1 cellular context compared by ENCODE assay signal in the genomic region with DNA sequence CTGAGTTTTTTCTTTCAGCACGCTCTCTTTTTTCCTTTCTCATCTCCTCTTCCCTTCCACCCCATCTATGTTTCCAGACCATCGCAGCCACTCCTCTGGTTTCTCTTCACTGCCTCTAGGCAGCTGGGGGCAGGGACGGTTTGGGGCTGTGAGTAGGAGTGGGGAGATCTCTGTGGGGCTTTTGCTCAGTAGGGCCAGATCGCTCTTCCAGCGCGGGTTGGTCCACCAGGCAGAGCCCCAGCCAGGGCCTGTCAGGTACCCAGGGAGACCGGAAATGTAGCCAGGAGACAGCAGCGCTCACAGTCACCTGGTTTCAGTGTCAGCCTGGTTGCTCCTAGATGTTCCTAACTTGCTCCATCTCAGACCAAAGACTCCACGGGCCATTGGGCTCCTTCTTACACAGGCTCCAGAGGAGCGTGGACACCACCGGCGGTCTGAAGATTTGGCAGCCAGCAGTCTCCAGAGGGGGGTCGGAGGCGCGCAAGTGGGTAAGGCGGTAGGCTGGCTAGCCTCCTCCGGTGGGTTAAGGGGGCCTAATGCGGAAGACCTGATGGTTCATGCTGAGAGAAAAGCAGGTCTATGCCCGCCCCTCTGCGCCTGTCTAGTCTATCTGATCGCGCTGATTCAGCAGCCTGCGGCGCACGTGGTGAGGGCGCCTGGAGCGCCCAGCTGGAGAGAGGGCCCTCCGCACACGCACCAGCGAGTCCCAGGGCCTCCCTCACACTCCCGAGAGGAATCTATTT.
TF ChIP-seq lines count a peak whose summit lies in the region.

No MANE protein-coding gene starts in this region.

TF ChIP-seq in H1, 55 proteins besides CTCF, POLR2A, EP300 and RAD21:
- TF ChIP-seq SRF (IDR thresholded peaks at IDR 0.05; ENCODE audit: low read depth, low read length) (no peak), KDM4A (IDR thresholded peaks at IDR 0.05; ENCODE audit: low read depth, low read length, severe bottlenecking) (peak; percentile 69), MAFK (IDR thresholded peaks at IDR 0.05; ENCODE audit: low read depth, low read length) (peak; percentile 44; the same call in 1 of the 2 replicates), SUZ12 (IDR thresholded peaks at IDR 0.05; ENCODE audit: low read length) (peak; percentile 97), KDM1A (IDR thresholded peaks at IDR 0.05; ENCODE audit: borderline replicate concordance, low read length) (no peak), RNF2 (IDR thresholded peaks at IDR 0.05; ENCODE audit: borderline replicate concordance, low read depth, low read length, missing control alignments, poor library complexity, severe bottlenecking) (peak; percentile 70), EZH2 (IDR thresholded peaks at IDR 0.05; ENCODE audit: low read depth, low read length, severe bottlenecking) (peak; percentile 93)
- TF ChIP-seq, protein P1, sequence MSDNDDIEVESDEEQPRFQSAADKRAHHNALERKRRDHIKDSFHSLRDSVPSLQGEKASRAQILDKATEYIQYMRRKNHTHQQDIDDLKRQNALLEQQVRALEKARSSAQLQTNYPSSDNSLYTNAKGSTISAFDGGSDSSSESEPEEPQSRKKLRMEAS (IDR thresholded peaks at IDR 0.05) = peak; percentile 72
